ENCODE assay signal across 2 cellular contexts in genomic region chr1:203069028-203069804, GRCh38.
TF ChIP-seq lines count a peak whose summit lies in the region.

No MANE protein-coding gene starts in this region.

TF ChIP-seq in HepG2, 621 proteins besides CTCF, POLR2A, EP300 and RAD21:
- TF ChIP-seq ZNF724P (CRISPR knock-in tag; IDR thresholded peaks at IDR 0.05; ENCODE audit: borderline replicate concordance) (no peak), NFE2L2 (IDR thresholded peaks at IDR 0.05; ENCODE audit: low read length) (no peak), SALL1 (CRISPR knock-in tag; IDR thresholded peaks at IDR 0.05) (no peak), JDP2 (CRISPR knock-in tag; IDR thresholded peaks at IDR 0.05; ENCODE audit: borderline replicate concordance) (no peak), MAFG (CRISPR knock-in tag; IDR thresholded peaks at IDR 0.05) (no peak), ISL2 (CRISPR knock-in tag; IDR thresholded peaks at IDR 0.05) (no peak), AKNA (CRISPR knock-in tag; IDR thresholded peaks at IDR 0.05; ENCODE audit: borderline replicate concordance) (no peak), CREB1 (IDR thresholded peaks at IDR 0.05) (no peak), CREB1 (CRISPR knock-in tag; IDR thresholded peaks at IDR 0.05) (no peak), SALL2 (CRISPR knock-in tag; IDR thresholded peaks at IDR 0.05) (no peak), CSRNP1 (CRISPR knock-in tag; IDR thresholded peaks at IDR 0.05) (no peak), ZNF205 (CRISPR knock-in tag; IDR thresholded peaks at IDR 0.05) (no peak), ZNF350 (CRISPR knock-in tag; IDR thresholded peaks at IDR 0.05; ENCODE audit: borderline replicate concordance, low read depth) (no peak), MTF2 (CRISPR knock-in tag; IDR thresholded peaks at IDR 0.05; ENCODE audit: borderline replicate concordance) (no peak), ZKSCAN8 (CRISPR knock-in tag; IDR thresholded peaks at IDR 0.05; ENCODE audit: borderline replicate concordance) (no peak), ZNF230 (CRISPR knock-in tag; IDR thresholded peaks at IDR 0.05) (no peak), HNRNPH1 (optimal IDR thresholded peaks at IDR 0.05; ENCODE audit: low read depth, low read length) (no peak), TSC22D2 (CRISPR knock-in tag; IDR thresholded peaks at IDR 0.05; ENCODE audit: borderline replicate concordance) (no peak)

TF ChIP-seq in GM12878, 131 proteins besides CTCF, POLR2A, EP300 and RAD21:
- TF ChIP-seq CUX1 (IDR thresholded peaks at IDR 0.05; ENCODE audit: insufficient replicate concordance, low read depth, low read length), result no peak
- TF ChIP-seq ASH2L (IDR thresholded peaks at IDR 0.05; ENCODE audit: borderline replicate concordance, low read depth), result no peak
- no peak for TF ChIP-seq MTA3 (IDR thresholded peaks at IDR 0.05; ENCODE audit: borderline replicate concordance, low read length)
- TF ChIP-seq POLR2AphosphoS5 (IDR thresholded peaks at IDR 0.05; ENCODE audit: low read length), result no peak
- TF ChIP-seq ZBTB4 (CRISPR knock-in tag; IDR thresholded peaks at IDR 0.05), result no peak
- TF ChIP-seq BCL3 (IDR thresholded peaks at IDR 0.05; ENCODE audit: borderline replicate concordance, insufficient read depth, low read depth, low read length, poor library complexity, severe bottlenecking), result no peak
- TF ChIP-seq YY1 (IDR thresholded peaks at IDR 0.05; ENCODE audit: low read depth, low read length), result no peak
- no peak for TF ChIP-seq SIN3A (IDR thresholded peaks at IDR 0.05; ENCODE audit: low read depth, low read length)
- TF ChIP-seq ZBTB33 (IDR thresholded peaks at IDR 0.05), result no peak
